ENCODE assay signal across 11 cellular contexts in genomic region chr11:72624496-72625201, GRCh38. TPM values are rescaled to one million over a fixed set of nuclear protein-coding genes. Genes with fewer than 3 reads are reported as not detected.
DNase-seq lines count a peak whose midpoint lies in the region; ATAC-seq, FAIRE-seq and TF ChIP-seq lines count a peak whose summit lies in the region.
"Had no signal": no experiment of that assay in that cellular context is flagged by ENCODE, and none has a peak within 500 bp of the region (broad histone marks: within the 10 kb centered on the region; RNA-seq: fewer than 3 reads in every experiment).

No MANE protein-coding gene starts in this region.

- 25% methylated on average over 12 of the region's 12 CpGs for WGBS in K562 (ENCODE audit: insufficient coverage, low coverage, missing lambda C conversion rate)
- WGBS in sigmoid colon, 2 donors, result 72 to 74% methylated on average over 12 of the region's 12 CpGs

- H4K20me1 ChIP-seq in K562 (replicated peaks; ENCODE audit: control insufficient read depth, insufficient read depth, low read length), result no peaks in the 10 kb centered on the region; the same call in 1 of the 2 replicates
- H4K20me1 ChIP-seq: BLaER1 had no signal

- intact Hi-C loops in K562 (cut with micrococcal nuclease) (no loop called here), sigmoid colon (cut with DNase I) (loop anchor here (5.0 kb wide), 1 partner anchor 387 kb away; no protein-coding TSS in a partner anchor), Caco-2 (cut with micrococcal nuclease; ENCODE audit: unreplicated experiment) (loop anchor here (1.0 kb wide), 1 partner anchor 20 kb away; no protein-coding TSS in a partner anchor)

- H3K4me2 ChIP-seq in K562 (ENCODE audit: insufficient read depth, low read length), result no peak overlapping the region
- H3K4me2 ChIP-seq: BLaER1 had no signal

- peaks cover 20% of the 10 kb centered on the region for H3K4me1 ChIP-seq in CD4-positive, CD25-positive, alpha-beta regulatory T cell (ENCODE audit: control insufficient read depth, insufficient read depth, low read length, poor library complexity, severe bottlenecking)
- H3K4me1 ChIP-seq in K562 (replicated peaks in 1 of 2; ENCODE audit: control insufficient read depth in 2 of 2, insufficient read depth in 2 of 2, low read length in 2 of 2) (peaks cover 18 to 21% of the 10 kb centered on the region in 2 experiments; a peak in 4 of 5 replicates), sigmoid colon (peaks cover 0 to 64% (median 58%) of the 10 kb centered on the region in 4 donors), Caco-2 (peaks cover 6% of the 10 kb centered on the region)
- H3K4me1 ChIP-seq: parathyroid adenoma had no signal

- CTCF ChIA-PET in K562 (lab: Yijun Ruan, JAX; ENCODE audit: low intra/inter-chr PET ratio), result no interaction called here
- CTCF ChIA-PET in Caco-2 (lab: Charles Lee), result interaction anchor here (0.6 kb wide), 1 partner anchor 113 kb away, joined by 4 read pairs; no protein-coding TSS in a partner anchor

- H3K79me2 ChIP-seq in K562 (ENCODE audit: control insufficient read depth, insufficient read depth, low read length), result no peaks in the 10 kb centered on the region
- H3K79me2 ChIP-seq: parathyroid adenoma had no signal

- H3K27ac Mint-ChIP-seq in CD4-positive, CD25-positive, alpha-beta regulatory T cell, result peak overlapping the region in 2 of 3 donors; percentile 78 to 84
- H3K27ac Mint-ChIP-seq in Caco-2 (ENCODE audit: unreplicated experiment), result no peak overlapping the region

- no peak overlapping the region; the same call in 1 of the 2 replicates for H2AFZ ChIP-seq in K562 (ENCODE audit: low read depth, low read length)
- H2AFZ ChIP-seq: parathyroid adenoma had no signal

- H3K4me3 ChIP-seq in CD4-positive, CD25-positive, alpha-beta regulatory T cell (ENCODE audit: low read depth, low read length), result no peak overlapping the region
- H3K4me3 ChIP-seq in K562, result no peak overlapping the region
- H3K4me3 ChIP-seq in sigmoid colon, result no peak overlapping the region
- no peak overlapping the region for H3K4me3 ChIP-seq in Caco-2 (ENCODE audit: low read depth, low read length)
- H3K4me3 ChIP-seq: BLaER1 had no signal

- POLR2A ChIA-PET in K562 (lab: Yijun Ruan, JAX), result interaction anchor here (1.1 to 1.2 kb wide), 2 partner anchors 14 to 29 kb away, joined by 3 read pairs; no protein-coding TSS in a partner anchor
- POLR2A ChIA-PET in Caco-2 (lab: Charles Lee), result no interaction called here

- peak; percentile 48 for FAIRE-seq in K562 (lab: Jason Lieb, UNC)

- H3K4me3 Mint-ChIP-seq in CD4-positive, CD25-positive, alpha-beta regulatory T cell, result no peak overlapping the region
- H3K4me3 Mint-ChIP-seq in Caco-2 (ENCODE audit: unreplicated experiment), result no peak overlapping the region

- no peak for TF ChIP-seq CTCF in K562 (IDR thresholded peaks at IDR 0.05 in 2 of 3, conservative IDR thresholded peaks at IDR 0.05 in 1 of 3; ENCODE audit: insufficient read depth in 2 of 3, low read depth in 1 of 3, low read length in 3 of 3)
- TF ChIP-seq CTCF in sigmoid colon (IDR thresholded peaks at IDR 0.05), result no peak
- no peak for TF ChIP-seq CTCF in Caco-2 (IDR thresholded peaks at IDR 0.05; ENCODE audit: insufficient read depth in 1 of 2, low read depth in 1 of 2, low read length in 1 of 2, severe bottlenecking in 1 of 2, unreplicated experiment in 1 of 2)

- TF ChIP-seq POLR2A in K562 (conservative IDR thresholded peaks at IDR 0.05) (no peak), sigmoid colon (IDR thresholded peaks at IDR 0.05) (no peak)

- H3K27me3 ChIP-seq in CD4-positive, CD25-positive, alpha-beta regulatory T cell (ENCODE audit: control insufficient read depth, insufficient read depth, low read length), result no peaks in the 10 kb centered on the region
- H3K27me3 ChIP-seq in K562 (ENCODE audit: control insufficient read depth in 2 of 2, insufficient read depth in 2 of 2, low read length in 2 of 2) (peaks cover 2 to 25% of the 10 kb centered on the region in 2 experiments; a peak in 4 of 5 replicates), layer of hippocampus (ENCODE audit: control insufficient read depth, insufficient read depth, low read length) (no peaks in the 10 kb centered on the region), sigmoid colon (no peaks in the 10 kb centered on the region), Caco-2 (replicated peaks; ENCODE audit: control insufficient read depth, insufficient read depth, low read length) (peaks cover 5% of the 10 kb centered on the region)
- H3K27me3 ChIP-seq: BLaER1 had no signal

- H3K27me3 Mint-ChIP-seq in CD4-positive, CD25-positive, alpha-beta regulatory T cell, result no peaks in the 10 kb centered on the region
- peaks cover 20% of the 10 kb centered on the region for H3K27me3 Mint-ChIP-seq in Caco-2 (ENCODE audit: insufficient read depth, unreplicated experiment)

- peak in 1 of 3 donors; percentile 60 for DNase-seq in CD4-positive, CD25-positive, alpha-beta regulatory T cell
- DNase-seq in K562 (ENCODE audit: extremely low read depth in 1 of 4, low spot score in 3 of 4) (no peak), sigmoid colon (peak; percentile 81), mesenteric fat pad (ENCODE audit: low spot score) (no peak), Caco-2 (no peak), NCI-H524 (lab: John Stamatoyannopoulos, UW) (no peak)
- DNase-seq: activated naive CD4-positive, alpha-beta T cell treated with anti-CD3 and anti-CD28 coated beads, Interleukin-2, amount 50 U/mL, for 16 hours had no signal

- TF ChIP-seq EP300 in K562 (IDR thresholded peaks at IDR 0.05; ENCODE audit: low read length), result no peak
- peak in 1 of 4 donors; percentile 31 for TF ChIP-seq EP300 in sigmoid colon (IDR thresholded peaks at IDR 0.05)

- H3K4me1 Mint-ChIP-seq in CD4-positive, CD25-positive, alpha-beta regulatory T cell, result peaks cover 9 to 33% (median 19%) of the 10 kb centered on the region in 4 donors
- H3K4me1 Mint-ChIP-seq in Caco-2 (ENCODE audit: low read depth, unreplicated experiment), result peaks cover 9% of the 10 kb centered on the region

- no peaks in the 10 kb centered on the region for H3K36me3 ChIP-seq in CD4-positive, CD25-positive, alpha-beta regulatory T cell (ENCODE audit: control insufficient read depth, insufficient read depth, low read length)
- no peaks in the 10 kb centered on the region for H3K36me3 ChIP-seq in K562 (ENCODE audit: control insufficient read depth, insufficient read depth, low read length)
- H3K36me3 ChIP-seq in sigmoid colon, result no peaks in the 10 kb centered on the region
- H3K36me3 ChIP-seq in Caco-2 (ENCODE audit: control insufficient read depth, insufficient read depth, low read length), result no peaks in the 10 kb centered on the region
- H3K36me3 ChIP-seq: BLaER1 had no signal

- H3K36me3 Mint-ChIP-seq in CD4-positive, CD25-positive, alpha-beta regulatory T cell, result no peaks in the 10 kb centered on the region
- H3K36me3 Mint-ChIP-seq in Caco-2 (ENCODE audit: insufficient read depth, unreplicated experiment), result no peaks in the 10 kb centered on the region

- no peaks in the 10 kb centered on the region for H3K9me3 Mint-ChIP-seq in CD4-positive, CD25-positive, alpha-beta regulatory T cell
- no peaks in the 10 kb centered on the region for H3K9me3 Mint-ChIP-seq in Caco-2 (ENCODE audit: unreplicated experiment)

- no peak for TF ChIP-seq RAD21 in K562 (CRISPR knock-in tag; conservative IDR thresholded peaks at IDR 0.05 in 1 of 2, IDR thresholded peaks at IDR 0.05 in 1 of 2)

- peak in 1 of 2 donors; percentile 25 for ATAC-seq in CD4-positive, CD25-positive, alpha-beta regulatory T cell (ENCODE audit: low read depth in 2 of 2)
- no peak for ATAC-seq in K562
- no peak for ATAC-seq in GM21423 (IDR thresholded peaks at IDR 0.05; ENCODE audit: unreplicated experiment)

- no peaks in the 10 kb centered on the region for H3K9me3 ChIP-seq in CD4-positive, CD25-positive, alpha-beta regulatory T cell (ENCODE audit: control insufficient read depth in 2 of 2, low read length in 2 of 2)
- no peaks in the 10 kb centered on the region for H3K9me3 ChIP-seq in K562 (replicated peaks; ENCODE audit: control insufficient read depth, insufficient read depth, low read depth, low read length)
- no peaks in the 10 kb centered on the region for H3K9me3 ChIP-seq in sigmoid colon
- no peaks in the 10 kb centered on the region for H3K9me3 ChIP-seq in Caco-2
- H3K9me3 ChIP-seq: BLaER1 had no signal

- H3K9ac ChIP-seq in K562 (ENCODE audit: insufficient read depth in 1 of 2, low read depth in 2 of 2, low read length in 2 of 2), result no peak overlapping the region
- H3K9ac ChIP-seq: BLaER1, parathyroid adenoma had no signal

- no peak overlapping the region for H3K27ac ChIP-seq in CD4-positive, CD25-positive, alpha-beta regulatory T cell (ENCODE audit: insufficient read depth, low read length, poor library complexity, severe bottlenecking)
- H3K27ac ChIP-seq in K562 (ENCODE audit: extremely low read depth, low read depth, low read length) (no peak overlapping the region), layer of hippocampus (ENCODE audit: low read depth, low read length) (peak overlapping the region; percentile 52), sigmoid colon (peak overlapping the region; percentile 85 to 92 (median 91))
- H3K27ac ChIP-seq: BLaER1 had no signal

- BruUV-seq in K562 (replicated peaks; lab: Mats Ljungman, UMichigan), result no TSS peak
- BruUV-seq in Caco-2 (replicated peaks; lab: Mats Ljungman, UMichigan), result no TSS peak

- in situ Hi-C loops in K562 (cut with MboI), result no loop called here

- H3K9me1 ChIP-seq in K562 (ENCODE audit: control insufficient read depth, insufficient read depth, low read length), result no peaks in the 10 kb centered on the region

RNA-seq across cellular contexts. Expression of gene PDE2A, which starts 49.6 kb away (rescaled TPM):
- 6.7 TPM for total RNA-seq in CD4-positive, CD25-positive, alpha-beta regulatory T cell
- not detected for polyA plus RNA-seq in CD4-positive, CD25-positive, alpha-beta regulatory T cell
- 33.8 and 109 TPM in 2 replicates for total RNA-seq in K562 (2011; cell fraction: chromatin; rRNA removed; ENCODE audit: low replicate concordance)
- 31.6 and 45.0 TPM in 2 replicates for total RNA-seq in K562 (2011; cell fraction: nucleolus; rRNA removed)
- total RNA-seq in K562 (2011; cell fraction: nucleoplasm; rRNA removed), result 31.0 and 37.9 TPM in 2 replicates
- 0.45 and 1.6 TPM in 2 replicates for total RNA-seq in K562 (2014; rRNA removed)
- 0.47 and 1.4 TPM in 2 replicates for total RNA-seq in K562 (2014; rRNA removed; fragmentation: Illumina TruSeq; extraction: Trizol)
- 0.07 and 0.11 TPM in 2 replicates for total RNA-seq in K562 (2015; rRNA removed; fragmentation: Illumina TruSeq; extraction: Trizol)
- total RNA-seq in K562 (2021), result 1.1 and 3.4 TPM in 2 replicates
- polyA plus RNA-seq in K562 (2011; rRNA removed), result 4.3 and 15.2 TPM in 2 replicates
- polyA plus RNA-seq in K562 (2011; cell fraction: cytosol; rRNA removed), result 3.3 and 12.5 TPM in 2 replicates
- polyA plus RNA-seq in K562 (2011; cell fraction: nucleus; rRNA removed), result 25.6 and 137 TPM in 2 replicates
- polyA plus RNA-seq in K562 (2012), result 1.4 and 2.1 TPM in 2 replicates
- polyA plus RNA-seq in K562 (2014; fragmentation: Illumina TruSeq; extraction: Trizol), result 1.3 and 2.2 TPM in 2 replicates
- polyA plus RNA-seq in K562 (2014; fragmentation: Nextera tagmentation; extraction: Ambion mirVana), result under 1 TPM in 1 of 2 experiments, not detected in 1; 0.21 TPM
- 1.0 and 1.6 TPM in 2 replicates for polyA plus RNA-seq in K562 (2014; rRNA removed)
- polyA minus RNA-seq in K562 (2011; rRNA and poly(A)+ RNA removed), result 3.2 and 18.9 TPM in 2 replicates
- 1.7 and 6.5 TPM in 2 replicates for polyA minus RNA-seq in K562 (2011; cell fraction: cytosol; rRNA and poly(A)+ RNA removed)
- polyA minus RNA-seq in K562 (2011; cell fraction: nucleus; rRNA and poly(A)+ RNA removed), result 15.6 and 36.5 TPM in 2 replicates
- total RNA-seq in sigmoid colon, result 10 to 100 TPM; 48.9 to 75.1 (median 62.1) TPM
- polyA plus RNA-seq in sigmoid colon, result 10 to 100 TPM in 1 of 3 donors, 1 to 10 TPM in 2; 1.8 to 14.7 (median 4.8) TPM
- total RNA-seq in mesenteric fat pad, result 125 TPM
- 1.2 and 1.4 TPM in 2 replicates for total RNA-seq in Caco-2 (2022)

Comparison
In these comparisons a context has a peak if more than half of its experiments do, and no peak if none do; other contexts are left out.
1. H3K27ac ChIP-seq: peak in layer of hippocampus (single experiment) and sigmoid colon (4 of 4); none in CD4-positive, CD25-positive, alpha-beta regulatory T cell (single experiment) and K562 (single experiment).